ENCODE assay signal across 8 cellular contexts in genomic region chr19:56348289-56348877, GRCh38. TPM values are rescaled to one million over a fixed set of nuclear protein-coding genes. Genes with fewer than 3 reads are reported as not detected.
DNase-seq lines count a peak whose midpoint lies in the region; ATAC-seq, FAIRE-seq and TF ChIP-seq lines count a peak whose summit lies in the region.

No MANE protein-coding gene starts in this region.

- peaks cover 52% of the 10 kb centered on the region for H3K9me3 ChIP-seq in A549

- TF ChIP-seq POLR2A in A549 (IDR thresholded peaks at IDR 0.05; ENCODE audit: low read length), result no peak

- FAIRE-seq in A549 (lab: Jason Lieb, UNC) (peak; percentile 56), D721Med (lab: Jason Lieb, UNC) (no peak)

- no peaks in the 10 kb centered on the region for H3K4me1 ChIP-seq in A549

- POLR2A ChIA-PET in A549 (lab: Yijun Ruan, JAX), result interaction anchor here (1.2 kb wide), 2 partner anchors 33 to 94 kb away, joined by 3 read pairs; partner anchors contain the start of gene ZSCAN5A

- DNase-seq in A549 (ENCODE audit: low read depth in 1 of 2, low spot score in 1 of 2) (peak in 1 of 2 experiments; percentile 30), D721Med (ENCODE audit: insufficient read length, low spot score) (no peak), NCI-H460 (ENCODE audit: extremely low read depth, low read depth) (peak; percentile 11), choroid plexus epithelial cell (ENCODE audit: low read depth) (peak; percentile 25), AG08395 (ENCODE audit: low spot score) (no peak), posterior cingulate gyrus (no peak)

- no peak overlapping the region for H3K4me2 ChIP-seq in A549

- ATAC-seq in A549 (peak in 1 of 2 experiments; percentile 44; a peak in 1 of 6 replicates), GM21390 (IDR thresholded peaks at IDR 0.05; ENCODE audit: unreplicated experiment) (no peak), HG03039 (IDR thresholded peaks at IDR 0.05; ENCODE audit: unreplicated experiment) (no peak)

- CTCF ChIA-PET in A549 (lab: Yijun Ruan, JAX), result interaction anchor here (0.7 to 3.0 kb wide), 8 partner anchors 10 to 1696 kb away, joined by 3 to 11 read pairs (median 4); no protein-coding TSS in a partner anchor

- peak in 1 of 2 experiments; percentile 18; a peak in 1 of 5 replicates for TF ChIP-seq RAD21 in A549 (conservative IDR thresholded peaks at IDR 0.05 in 1 of 2, IDR thresholded peaks at IDR 0.05 in 1 of 2)

- TF ChIP-seq CTCF in A549 (IDR thresholded peaks at IDR 0.05), result no peak
- TF ChIP-seq CTCF in D721Med (IDR thresholded peaks at IDR 0.05; ENCODE audit: insufficient read depth, missing control alignments), result peak; percentile 30
- peak; percentile 50 for TF ChIP-seq CTCF in choroid plexus epithelial cell (conservative IDR thresholded peaks at IDR 0.05; ENCODE audit: low read depth, low read length)

- intact Hi-C loops in posterior cingulate gyrus (cut with DNase I), result no loop called here

- TF ChIP-seq EP300 in A549 (IDR thresholded peaks at IDR 0.05), result no peak

- WGBS in A549 (ENCODE audit: missing lambda C conversion rate), result 21% methylated on average over 5 of the region's 5 CpGs

- no peak overlapping the region for H3K4me3 ChIP-seq in A549
- H3K4me3 ChIP-seq in choroid plexus epithelial cell (ENCODE audit: low read depth, low read length), result no peak overlapping the region

- H3K27ac ChIP-seq in A549, result no peak overlapping the region

TF ChIP-seq in A549, 52 proteins besides CTCF, POLR2A, EP300 and RAD21:
- TF ChIP-seq, protein P1, sequence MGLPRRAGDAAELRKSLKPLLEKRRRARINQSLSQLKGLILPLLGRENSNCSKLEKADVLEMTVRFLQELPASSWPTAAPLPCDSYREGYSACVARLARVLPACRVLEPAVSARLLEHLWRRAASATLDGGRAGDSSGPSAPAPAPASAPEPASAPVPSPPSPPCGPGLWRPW (IDR thresholded peaks at IDR 0.05), result no peak
- TF ChIP-seq RCOR1 (IDR thresholded peaks at IDR 0.05; ENCODE audit: low read depth, low read length), result no peak

RNA-seq across cellular contexts. Expression of gene ZSCAN5A, which starts 33.7 kb away (rescaled TPM):
- polyA plus RNA-seq in A549 (2011; rRNA removed), result 13.3 and 16.1 TPM in 2 replicates
- polyA plus RNA-seq in A549 (2012; cell fraction: cytosol; rRNA removed), result 13.9 and 15.6 TPM in 2 replicates
- 6.8 and 7.8 TPM in 2 replicates for polyA plus RNA-seq in A549 (2012; cell fraction: nucleus; rRNA removed)
- polyA plus RNA-seq in A549 (2017; fragmentation: RNase III; extraction: RNeasy Plus Mini Kit Qiagen cat#74134 plus additional on column Dnase treatment), result 10.8 to 12.2 TPM (median 12.0 TPM) in 3 replicates
- polyA minus RNA-seq in A549 (2011; rRNA and poly(A)+ RNA removed), result 39.0 and 39.5 TPM in 2 replicates
- total RNA-seq in NCI-H460 (2014; rRNA removed; shearing (Covaris generic)), result 5.5 and 6.5 TPM in 2 replicates
- 3.3 and 5.5 TPM in 2 replicates for polyA plus RNA-seq in NCI-H460 (2014; cell fraction: nucleus; rRNA removed)

RNA-seq across cellular contexts. Expression of gene ZNF582, which starts 45.0 kb away (rescaled TPM):
- 3.2 TPM in 2 replicates for polyA plus RNA-seq in A549 (2011; rRNA removed)
- 1.2 and 1.3 TPM in 2 replicates for polyA plus RNA-seq in A549 (2012; cell fraction: cytosol; rRNA removed)
- polyA plus RNA-seq in A549 (2012; cell fraction: nucleus; rRNA removed), result 0.53 and 0.82 TPM in 2 replicates
- 1.0 to 1.5 TPM (median 1.1 TPM) in 3 replicates for polyA plus RNA-seq in A549 (2017; fragmentation: RNase III; extraction: RNeasy Plus Mini Kit Qiagen cat#74134 plus additional on column Dnase treatment)
- 1.2 and 3.8 TPM in 2 replicates for polyA minus RNA-seq in A549 (2011; rRNA and poly(A)+ RNA removed)
- 0.49 and 0.94 TPM in 2 replicates for total RNA-seq in NCI-H460 (2014; rRNA removed; shearing (Covaris generic))
- 0.40 and 0.79 TPM in 2 replicates for polyA plus RNA-seq in NCI-H460 (2014; cell fraction: nucleus; rRNA removed)

RNA-seq across cellular contexts. Expression of gene ZNF583, which starts 55.7 kb away (rescaled TPM):
- polyA plus RNA-seq in A549 (2011; rRNA removed), result 3.4 and 4.8 TPM in 2 replicates
- polyA plus RNA-seq in A549 (2012; cell fraction: cytosol; rRNA removed), result 0.66 and 0.70 TPM in 2 replicates
- 0.26 and 0.40 TPM in 2 replicates for polyA plus RNA-seq in A549 (2012; cell fraction: nucleus; rRNA removed)
- 2.9 to 4.2 TPM (median 3.4 TPM) in 3 replicates for polyA plus RNA-seq in A549 (2017; fragmentation: RNase III; extraction: RNeasy Plus Mini Kit Qiagen cat#74134 plus additional on column Dnase treatment)
- 1.8 and 2.9 TPM in 2 replicates for polyA minus RNA-seq in A549 (2011; rRNA and poly(A)+ RNA removed)
- total RNA-seq in NCI-H460 (2014; rRNA removed; shearing (Covaris generic)), result 4.6 and 6.4 TPM in 2 replicates
- 2.0 and 2.9 TPM in 2 replicates for polyA plus RNA-seq in NCI-H460 (2014; cell fraction: nucleus; rRNA removed)

Comparison
In these comparisons a context has a peak if more than half of its experiments do, and no peak if none do; other contexts are left out.
1. DNase-seq: peak in NCI-H460 (single experiment) and choroid plexus epithelial cell (single experiment); none in D721Med (single experiment), AG08395 (single experiment) and posterior cingulate gyrus (0 of 10).